ENCODE assay signal across 23 cellular contexts in the genomic region with DNA sequence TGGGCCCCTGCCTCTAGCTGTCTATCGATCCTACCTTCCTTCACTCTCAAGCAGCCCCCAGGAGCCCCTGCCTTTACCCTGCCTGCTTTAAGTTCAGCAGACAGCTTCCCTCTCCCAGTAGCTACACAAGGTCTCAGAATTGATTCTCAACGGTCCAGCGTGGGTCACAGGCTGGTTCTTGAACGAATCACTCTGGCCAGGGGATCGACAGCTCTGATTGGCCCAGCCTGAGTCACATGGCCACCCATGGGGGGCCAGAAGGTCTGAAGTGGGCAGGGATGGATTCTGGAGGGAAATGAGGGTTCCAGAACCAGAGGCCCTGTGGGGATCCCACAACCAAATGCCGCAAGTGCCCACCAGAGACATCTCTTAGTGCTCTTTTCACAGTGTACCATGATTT. TPM values are rescaled to one million over a fixed set of nuclear protein-coding genes. Genes with fewer than 3 reads are reported as not detected.
"Had no signal": no experiment of that assay in that cellular context is flagged by ENCODE, and none has a peak within 500 bp of the region (broad histone marks: within the 10 kb centered on the region; RNA-seq: fewer than 3 reads in every experiment).

No MANE protein-coding gene starts in this region.

- H3K4me3 ChIP-seq: esophagus muscularis mucosa, gastrocnemius medialis, heart right ventricle, spleen, testis, tibial nerve, upper lobe of right lung, vagina had no signal

- DNase-seq: effector memory CD8-positive, alpha-beta T cell; gastrocnemius medialis; heart right ventricle; hypothalamus; mesendoderm; naive thymus-derived CD4-positive, alpha-beta T cell; nephron progenitor cell; spleen; stimulated activated CD4-positive, alpha-beta T cell treated with anti-CD3 and anti-CD28 coated beads, Interleukin-2, amount 100 ng/mL, for 24 hours; stimulated activated CD4-positive, alpha-beta T cell treated with anti-CD3 and anti-CD28 coated beads, Interleukin-4, amount 100 ng/mL, for 4 hours; stimulated activated naive B cell treated with anti-CD40 and anti-IgM and Interleukin-4, amounts not matched to agents 10 μg/mL and 1 μg/mL and 100 μg/mL, for 72 hours; stimulated activated naive CD8-positive, alpha-beta T cell treated with anti-CD3 and anti-CD28 coated beads, Interleukin-15, amount 100 ng/mL, for 72 hours; testis; upper lobe of right lung had no signal

- H3K9me3 Mint-ChIP-seq: effector memory CD8-positive, alpha-beta T cell; stimulated activated naive CD8-positive, alpha-beta T cell treated with anti-CD3 and anti-CD28 coated beads, Interleukin-15, amount 100 ng/mL, for 72 hours had no signal

- H3K27me3 ChIP-seq: gastrocnemius medialis, testis, tibial nerve, upper lobe of right lung, vagina had no signal

- H3K27ac ChIP-seq: epithelial cell of prostate, esophagus muscularis mucosa, gastrocnemius medialis, heart right ventricle, neutrophil, spleen, testis, tibial nerve, upper lobe of right lung, vagina had no signal

- H3K4me1 Mint-ChIP-seq: naive thymus-derived CD4-positive, alpha-beta T cell; stimulated activated naive B cell treated with anti-CD40 and anti-IgM and Interleukin-4, amounts not matched to agents 10 μg/mL and 1 μg/mL and 100 μg/mL, for 72 hours; stimulated activated naive CD8-positive, alpha-beta T cell treated with anti-CD3 and anti-CD28 coated beads, Interleukin-15, amount 100 ng/mL, for 72 hours had no signal

- H3K36me3 ChIP-seq: esophagus muscularis mucosa, gastrocnemius medialis, heart right ventricle, neutrophil, spleen, tibial nerve, upper lobe of right lung, vagina had no signal

- H3K9me3 ChIP-seq: gastrocnemius medialis, neutrophil, testis, upper lobe of right lung, vagina had no signal

- ATAC-seq: effector memory CD8-positive, alpha-beta T cell; gastrocnemius medialis; heart right ventricle; naive thymus-derived CD4-positive, alpha-beta T cell; sciatic nerve; stimulated activated naive B cell treated with anti-CD40 and anti-IgM and Interleukin-4, amounts not matched to agents 10 μg/mL and 1 μg/mL and 100 μg/mL, for 72 hours; stimulated activated naive CD8-positive, alpha-beta T cell treated with anti-CD3 and anti-CD28 coated beads, Interleukin-15, amount 100 ng/mL, for 72 hours; upper lobe of right lung had no signal

- H3K27me3 Mint-ChIP-seq: stimulated activated naive CD8-positive, alpha-beta T cell treated with anti-CD3 and anti-CD28 coated beads, Interleukin-15, amount 100 ng/mL, for 72 hours had no signal

- H3K36me3 Mint-ChIP-seq: naive thymus-derived CD4-positive, alpha-beta T cell; stimulated activated naive B cell treated with anti-CD40 and anti-IgM and Interleukin-4, amounts not matched to agents 10 μg/mL and 1 μg/mL and 100 μg/mL, for 72 hours had no signal

- H3K4me1 ChIP-seq: esophagus muscularis mucosa, spleen, testis, tibial nerve, upper lobe of right lung had no signal

- H3K4me3 Mint-ChIP-seq: effector memory CD8-positive, alpha-beta T cell; naive thymus-derived CD4-positive, alpha-beta T cell; nephron progenitor cell; stimulated activated naive B cell treated with anti-CD40 and anti-IgM and Interleukin-4, amounts not matched to agents 10 μg/mL and 1 μg/mL and 100 μg/mL, for 72 hours; stimulated activated naive CD8-positive, alpha-beta T cell treated with anti-CD3 and anti-CD28 coated beads, Interleukin-15, amount 100 ng/mL, for 72 hours had no signal

- H3K27ac Mint-ChIP-seq: naive thymus-derived CD4-positive, alpha-beta T cell; stimulated activated naive B cell treated with anti-CD40 and anti-IgM and Interleukin-4, amounts not matched to agents 10 μg/mL and 1 μg/mL and 100 μg/mL, for 72 hours; stimulated activated naive CD8-positive, alpha-beta T cell treated with anti-CD3 and anti-CD28 coated beads, Interleukin-15, amount 100 ng/mL, for 72 hours had no signal

RNA-seq across cellular contexts. Expression of a gene that starts 47.1 kb away (rescaled TPM):
- total RNA-seq: fibroblast of villous mesenchyme, pulmonary artery endothelial cell, tibial nerve had no signal
- polyA plus RNA-seq: heart right ventricle, liver, spleen had no signal
